Comparison of ENCODE assay signal across 8 cellular contexts in genomic region chr11:121589946-121590537, GRCh38.
DNase-seq lines count a peak whose midpoint lies in the region; ATAC-seq and TF ChIP-seq lines count a peak whose summit lies in the region.

No MANE protein-coding gene starts in this region.

- H3K4me1 Mint-ChIP-seq in CD8-positive, alpha-beta memory T cell = peaks cover 2 to 5% (median 5%) of the 10 kb centered on the region in 3 donors
- peaks cover 21% of the 10 kb centered on the region for H3K4me1 Mint-ChIP-seq in activated T-helper 2 cell treated with anti-CD3 and anti-CD28 coated beads, Interferon-gamma antibody, Interleukin-2, Interleukin-4, amounts not matched to agents 10 μg/mL and 5 μg/mL and 100 μg/mL, durations not matched to agents 14 hours and 24 hours and 36 hours (ENCODE audit: low read depth)

- CTCF ChIA-PET in CD8-positive, alpha-beta memory T cell (lab: Charles Lee) = interaction anchor here (1.1 to 2.0 kb wide), 5 partner anchors 12 to 343 kb away, joined by 3 to 14 read pairs (median 5); no protein-coding TSS in a partner anchor
- CTCF ChIA-PET in PC-9 (lab: Charles Lee) = no interaction called here

- intact Hi-C loops in activated T-helper 2 cell treated with anti-CD3 and anti-CD28 coated beads, Interferon-gamma antibody, Interleukin-2, Interleukin-4, amounts not matched to agents 10 μg/mL and 5 μg/mL and 100 μg/mL, durations not matched to agents 14 hours and 24 hours and 36 hours (cut with micrococcal nuclease) = loop anchor here (2.0 kb wide), 2 partner anchors 125 to 139 kb away; no protein-coding TSS in a partner anchor
- intact Hi-C loops in PC-9 (cut with micrococcal nuclease; ENCODE audit: unreplicated experiment) = loop anchor here (2.0 to 5.0 kb wide), 3 partner anchors 137 to 1078 kb away; partner anchors contain the start of genes GRIK4, SORL1 and SORL1-AS1

- no peaks in the 10 kb centered on the region for H3K4me1 ChIP-seq in CD8-positive, alpha-beta memory T cell (ENCODE audit: insufficient read depth, low read length)
- no peaks in the 10 kb centered on the region for H3K4me1 ChIP-seq in right atrium auricular region
- no peaks in the 10 kb centered on the region for H3K4me1 ChIP-seq in PC-9 (replicated peaks; ENCODE audit: insufficient read depth)

- no peaks in the 10 kb centered on the region for H3K27me3 ChIP-seq in CD8-positive, alpha-beta memory T cell (ENCODE audit: insufficient read depth, low read length, poor library complexity, severe bottlenecking)
- no peaks in the 10 kb centered on the region for H3K27me3 ChIP-seq in right atrium auricular region
- H3K27me3 ChIP-seq in PC-9 (ENCODE audit: insufficient read depth, low read depth) = peaks cover 45% of the 10 kb centered on the region

- H3K27ac Mint-ChIP-seq in CD8-positive, alpha-beta memory T cell = peak overlapping the region; percentile 20 to 93 (median 76)
- peak overlapping the region; percentile 51 for H3K27ac Mint-ChIP-seq in activated T-helper 2 cell treated with anti-CD3 and anti-CD28 coated beads, Interferon-gamma antibody, Interleukin-2, Interleukin-4, amounts not matched to agents 10 μg/mL and 5 μg/mL and 100 μg/mL, durations not matched to agents 14 hours and 24 hours and 36 hours

- no peak overlapping the region for H3K4me2 ChIP-seq in PC-9

- no peak overlapping the region for H3K4me3 ChIP-seq in CD8-positive, alpha-beta memory T cell (ENCODE audit: low read length)
- H3K4me3 ChIP-seq in right atrium auricular region = no peak overlapping the region
- H3K4me3 ChIP-seq in PC-9 = no peak overlapping the region

- H3F3A ChIP-seq in PC-9 (ENCODE audit: insufficient read depth, low read depth) = no peaks in the 10 kb centered on the region

- no peaks in the 10 kb centered on the region for H4K20me1 ChIP-seq in PC-9 (ENCODE audit: insufficient read depth)

- peaks cover 8 to 94% (median 32%) of the 10 kb centered on the region in 3 donors for H3K36me3 Mint-ChIP-seq in CD8-positive, alpha-beta memory T cell
- H3K36me3 Mint-ChIP-seq in activated T-helper 2 cell treated with anti-CD3 and anti-CD28 coated beads, Interferon-gamma antibody, Interleukin-2, Interleukin-4, amounts not matched to agents 10 μg/mL and 5 μg/mL and 100 μg/mL, durations not matched to agents 14 hours and 24 hours and 36 hours (ENCODE audit: low read depth) = peaks cover 71% of the 10 kb centered on the region

- H2AFZ ChIP-seq in PC-9 = no peak overlapping the region

- ATAC-seq in GM19395 (IDR thresholded peaks at IDR 0.05; ENCODE audit: unreplicated experiment) (peak; percentile 83), HG03196 (IDR thresholded peaks at IDR 0.05; ENCODE audit: unreplicated experiment) (peak; percentile 78)

- no peaks in the 10 kb centered on the region for H3K9me3 ChIP-seq in CD8-positive, alpha-beta memory T cell (ENCODE audit: low read length)
- H3K9me3 ChIP-seq in right atrium auricular region = no peaks in the 10 kb centered on the region
- H3K9me3 ChIP-seq in PC-9 (ENCODE audit: insufficient read depth, low read depth) = no peaks in the 10 kb centered on the region; the same call in 1 of the 2 replicates

- no peaks in the 10 kb centered on the region for H3K9me3 Mint-ChIP-seq in CD8-positive, alpha-beta memory T cell
- H3K9me3 Mint-ChIP-seq in activated T-helper 2 cell treated with anti-CD3 and anti-CD28 coated beads, Interferon-gamma antibody, Interleukin-2, Interleukin-4, amounts not matched to agents 10 μg/mL and 5 μg/mL and 100 μg/mL, durations not matched to agents 14 hours and 24 hours and 36 hours = no peaks in the 10 kb centered on the region

- H3K9me2 ChIP-seq in PC-9 (ENCODE audit: insufficient read depth) = no peaks in the 10 kb centered on the region

- H3K79me2 ChIP-seq in PC-9 (ENCODE audit: low read depth) = no peaks in the 10 kb centered on the region

- H3K27ac ChIP-seq in CD8-positive, alpha-beta memory T cell (ENCODE audit: low read depth, low read length) = no peak overlapping the region
- H3K27ac ChIP-seq in right atrium auricular region (no peak overlapping the region), PC-9 (no peak overlapping the region)

- peak overlapping the region in 1 of 7 donors; percentile 9 for H3K4me3 Mint-ChIP-seq in CD8-positive, alpha-beta memory T cell
- H3K4me3 Mint-ChIP-seq in activated T-helper 2 cell treated with anti-CD3 and anti-CD28 coated beads, Interferon-gamma antibody, Interleukin-2, Interleukin-4, amounts not matched to agents 10 μg/mL and 5 μg/mL and 100 μg/mL, durations not matched to agents 14 hours and 24 hours and 36 hours (ENCODE audit: low read depth) = no peak overlapping the region

- no TSS peak for BruUV-seq in PC-9 (replicated peaks; lab: Mats Ljungman, UMichigan)

- H3K27me3 Mint-ChIP-seq in CD8-positive, alpha-beta memory T cell = no peaks in the 10 kb centered on the region
- H3K27me3 Mint-ChIP-seq in activated T-helper 2 cell treated with anti-CD3 and anti-CD28 coated beads, Interferon-gamma antibody, Interleukin-2, Interleukin-4, amounts not matched to agents 10 μg/mL and 5 μg/mL and 100 μg/mL, durations not matched to agents 14 hours and 24 hours and 36 hours (ENCODE audit: low read depth) = no peaks in the 10 kb centered on the region

- DNase-seq in CD8-positive, alpha-beta memory T cell = no peak
- DNase-seq in activated T-helper 2 cell treated with anti-CD3 and anti-CD28 coated beads, Interferon-gamma antibody, Interleukin-2, Interleukin-4, amounts not matched to agents 10 μg/mL and 5 μg/mL and 100 μg/mL, durations not matched to agents 14 hours and 24 hours and 36 hours (ENCODE audit: low spot score) = no peak
- DNase-seq in SW480 (ENCODE audit: low spot score) = no peak
- no peak for DNase-seq in NCI-H82 (lab: John Stamatoyannopoulos, UW)
- DNase-seq in right atrium auricular region (ENCODE audit: low spot score) = no peak
- no peak for DNase-seq in PC-9

- TF ChIP-seq CTCF in right atrium auricular region (IDR thresholded peaks at IDR 0.05) = no peak
- no peak for TF ChIP-seq CTCF in PC-9 (conservative IDR thresholded peaks at IDR 0.05)

- H3K36me3 ChIP-seq in CD8-positive, alpha-beta memory T cell (ENCODE audit: insufficient read depth, low read length) = peaks cover 81% of the 10 kb centered on the region
- H3K36me3 ChIP-seq in right atrium auricular region (no peaks in the 10 kb centered on the region), PC-9 (ENCODE audit: low read depth) (no peaks in the 10 kb centered on the region)

- POLR2A ChIA-PET in CD8-positive, alpha-beta memory T cell (lab: Charles Lee) = no interaction called here
- POLR2A ChIA-PET in PC-9 (lab: Charles Lee; ENCODE audit: unreplicated experiment) = no interaction called here
